8 cellular contexts compared by ENCODE assay signal in the genomic region with DNA sequence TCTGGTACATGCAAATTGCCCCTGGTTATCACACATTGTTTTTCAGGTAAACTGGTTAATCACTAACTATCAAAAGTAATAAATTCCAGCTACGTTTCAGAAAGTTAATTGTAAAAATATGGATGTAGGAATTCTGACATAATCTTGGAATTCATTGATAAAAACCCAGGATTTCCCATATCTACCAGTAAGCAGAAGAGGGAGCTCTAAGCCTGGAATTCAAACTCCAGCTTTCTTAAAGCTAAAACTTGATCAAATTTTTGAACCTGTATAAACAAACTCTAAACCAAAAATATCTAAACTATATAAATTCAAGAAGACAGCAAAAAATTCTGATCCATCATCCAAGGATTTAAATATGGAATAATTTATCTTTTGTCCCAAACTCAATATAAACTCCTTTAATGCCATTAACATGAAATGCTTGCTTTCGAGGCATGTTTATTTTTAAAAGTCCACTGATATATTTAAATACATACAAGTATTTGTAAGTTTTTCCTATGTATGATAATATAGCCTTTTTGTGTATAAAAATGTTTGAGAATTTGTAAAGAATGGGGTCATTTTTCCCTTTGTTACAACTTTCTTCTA.
A peak's percentile ranks its signal among the peaks of the same experiment; 100 is the strongest.
DNase-seq lines count a peak whose midpoint lies in the region; ATAC-seq and TF ChIP-seq lines count a peak whose summit lies in the region.

No MANE protein-coding gene starts in this region.

- no peak overlapping the region for H3K4me2 ChIP-seq in DOHH2 (ENCODE audit: low read length)

- CTCF ChIA-PET in T-cell (lab: Charles Lee): interaction anchor here (0.7 to 3.2 kb wide), 6 partner anchors 241 to 248 kb away, joined by 3 to 30 read pairs (median 4); no protein-coding TSS in a partner anchor

- H3K4me3 Mint-ChIP-seq in neural crest cell (no peak overlapping the region), T-cell (no peak overlapping the region)

- no peaks in the 10 kb centered on the region for H3K36me3 ChIP-seq in DOHH2 (ENCODE audit: control insufficient read depth, low read length)

- H3K4me1 ChIP-seq in DOHH2 (ENCODE audit: control insufficient read depth, low read length): no peaks in the 10 kb centered on the region

- H3K27me3 Mint-ChIP-seq in neural crest cell (ENCODE audit: low read depth) (no peaks in the 10 kb centered on the region), T-cell (peaks cover 0 to 3% of the 10 kb centered on the region in 2 donors)

- no peak overlapping the region for H3K27ac Mint-ChIP-seq in neural crest cell (ENCODE audit: unreplicated experiment)
- H3K27ac Mint-ChIP-seq in T-cell: no peak overlapping the region

- POLR2A ChIA-PET in T-cell (lab: Charles Lee): interaction anchor here in 1 of 2 donors (0.6 kb wide), 1 partner anchor 13 kb away, joined by 4 read pairs; no protein-coding TSS in a partner anchor

- ATAC-seq in T-cell (replicated peaks in 1 of 4): no peak
- ATAC-seq in GM21528 (IDR thresholded peaks at IDR 0.05; ENCODE audit: low FRiP score, unreplicated experiment): no peak

- TF ChIP-seq CTCF in DOHH2 (IDR thresholded peaks at IDR 0.05; ENCODE audit: low read depth, low read length, poor library complexity, severe bottlenecking) (peak; percentile 44), neural crest cell (conservative IDR thresholded peaks at IDR 0.05) (peak; percentile 91)

- DNase-seq in NCI-H146 (lab: John Stamatoyannopoulos, UW) (peak; percentile 48), cerebellum (ENCODE audit: low spot score) (peak; percentile 23), neural crest cell (ENCODE audit: low read depth, low spot score) (no peak), T-cell (no peak), occipital lobe (lab: John Stamatoyannopoulos, UW) (no peak)
- DNase-seq in activated CD8-positive, alpha-beta memory T cell treated with anti-CD3 and anti-CD28 coated beads, Interleukin-2, amount 50 U/mL, for 48 hours: no peak

- no peaks in the 10 kb centered on the region for H3K79me2 ChIP-seq in DOHH2 (ENCODE audit: control insufficient read depth, low read length)

- H3K27me3 ChIP-seq in DOHH2 (ENCODE audit: control insufficient read depth, low read length): no peaks in the 10 kb centered on the region

- no peaks in the 10 kb centered on the region for H3K9me2 ChIP-seq in DOHH2 (replicated peaks; ENCODE audit: control insufficient read depth, low read length)

- H3K36me3 Mint-ChIP-seq in neural crest cell (ENCODE audit: low read depth): no peaks in the 10 kb centered on the region
- no peaks in the 10 kb centered on the region for H3K36me3 Mint-ChIP-seq in T-cell

- no peaks in the 10 kb centered on the region for H3K9me3 ChIP-seq in DOHH2 (ENCODE audit: control insufficient read depth, insufficient read depth, low read length)

- H3F3A ChIP-seq in DOHH2 (ENCODE audit: control insufficient read depth, insufficient read depth): no peaks in the 10 kb centered on the region

- H4K20me1 ChIP-seq in DOHH2 (ENCODE audit: control insufficient read depth, insufficient read depth, low read depth, low read length): no peaks in the 10 kb centered on the region

- no peaks in the 10 kb centered on the region for H3K4me1 Mint-ChIP-seq in neural crest cell
- H3K4me1 Mint-ChIP-seq in T-cell: no peaks in the 10 kb centered on the region

- H3K4me3 ChIP-seq in DOHH2 (ENCODE audit: low read length): no peak overlapping the region

- H3K9me3 Mint-ChIP-seq in neural crest cell (peaks cover 1% of the 10 kb centered on the region), T-cell (no peaks in the 10 kb centered on the region)

- no peak overlapping the region for H3K27ac ChIP-seq in DOHH2 (ENCODE audit: low read depth, low read length)

Comparison
In these comparisons a context has a peak if more than half of its experiments do, and no peak if none do; other contexts are left out.
1. DNase-seq: peak in NCI-H146 (single experiment) and cerebellum (single experiment); none in neural crest cell (single experiment), activated CD8-positive, alpha-beta memory T cell treated with anti-CD3 and anti-CD28 coated beads, Interleukin-2, amount 50 U/mL, for 48 hours (single experiment), T-cell (0 of 34) and occipital lobe (single experiment).